ENCODE assay signal across 8 cellular contexts in the genomic region with DNA sequence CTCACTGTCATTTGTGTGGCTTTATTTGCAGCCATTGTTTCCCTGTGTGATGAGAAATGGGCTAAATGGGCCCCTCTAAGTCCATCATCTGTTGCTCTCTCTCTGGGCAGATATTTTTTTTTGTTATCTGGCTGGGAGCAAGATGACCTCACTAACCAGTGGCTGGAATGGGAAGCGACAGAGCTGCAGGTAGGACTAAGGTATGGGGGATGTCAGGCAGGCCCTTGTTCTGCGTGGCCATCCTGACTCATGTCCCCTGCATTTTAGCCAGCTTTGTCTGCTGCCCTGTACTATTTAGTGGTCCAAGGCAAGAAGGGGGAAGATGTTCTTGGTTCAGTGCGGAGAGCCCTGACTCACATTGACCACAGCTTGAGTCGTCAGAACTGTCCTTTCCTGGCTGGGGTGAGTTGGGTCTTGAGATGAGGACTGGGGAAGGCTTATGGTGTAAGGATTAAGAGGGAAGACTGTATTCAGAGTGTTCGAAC. TPM values are rescaled to one million over a fixed set of nuclear protein-coding genes. Genes with fewer than 3 reads are reported as not detected.
A peak's percentile ranks its signal among the peaks of the same experiment; 100 is the strongest.
DNase-seq lines count a peak whose midpoint lies in the region; FAIRE-seq and TF ChIP-seq lines count a peak whose summit lies in the region.

No MANE protein-coding gene starts in this region.

- peaks cover 8 to 37% (median 34%) of the 10 kb centered on the region in 5 donors for H3K36me3 ChIP-seq in subcutaneous abdominal adipose tissue (ENCODE audit: control insufficient read depth in 5 of 5, insufficient read depth in 5 of 5, low read length in 5 of 5)

- no peak for DNase-seq in activated naive CD4-positive, alpha-beta T cell treated with anti-CD3 and anti-CD28 coated beads, Interleukin-2, amount 10 ng/mL, durations not matched to agents 7 days and 5 days
- no peak for DNase-seq in activated naive CD4-positive, alpha-beta T cell (lab: John Stamatoyannopoulos, UW)
- no peak for DNase-seq in activated T-helper 2 cell treated with anti-CD3 and anti-CD28 coated beads, Interferon-gamma antibody, Interleukin-2, Interleukin-4, amounts not matched to agents 10 μg/mL and 5 μg/mL and 100 μg/mL, durations not matched to agents 14 hours and 24 hours and 36 hours (ENCODE audit: low spot score)
- DNase-seq in iPS-NIHi11 (ENCODE audit: low spot score) = peak; percentile 2
- DNase-seq in DMS53 treated with DMSO at 0.1 percent for 48 hours (lab: John Stamatoyannopoulos, UW; ENCODE audit: unreplicated experiment) = no peak
- no peak for DNase-seq in H54 (ENCODE audit: insufficient read length, low spot score)
- DNase-seq in HuH-7 (ENCODE audit: low spot score) = no peak

- no peak overlapping the region for H3K27ac ChIP-seq in subcutaneous abdominal adipose tissue (ENCODE audit: low read depth, low read length)

- peak overlapping the region in 2 of 5 donors; percentile 86 to 90 for H3K4me3 ChIP-seq in subcutaneous abdominal adipose tissue (ENCODE audit: low read depth in 1 of 5, low read length in 5 of 5)

- no peak for TF ChIP-seq POLR2A in H54 (IDR thresholded peaks at IDR 0.05; ENCODE audit: low read depth, low read length)

- no peak for FAIRE-seq in H54 (lab: Jason Lieb, UNC)

- H3K9me3 Mint-ChIP-seq in activated naive CD4-positive, alpha-beta T cell treated with anti-CD3 and anti-CD28 coated beads, Interleukin-2, amount 10 ng/mL, durations not matched to agents 7 days and 5 days = no peaks in the 10 kb centered on the region
- H3K9me3 Mint-ChIP-seq in activated T-helper 2 cell treated with anti-CD3 and anti-CD28 coated beads, Interferon-gamma antibody, Interleukin-2, Interleukin-4, amounts not matched to agents 10 μg/mL and 5 μg/mL and 100 μg/mL, durations not matched to agents 14 hours and 24 hours and 36 hours = no peaks in the 10 kb centered on the region

- intact Hi-C loops in activated T-helper 2 cell treated with anti-CD3 and anti-CD28 coated beads, Interferon-gamma antibody, Interleukin-2, Interleukin-4, amounts not matched to agents 10 μg/mL and 5 μg/mL and 100 μg/mL, durations not matched to agents 14 hours and 24 hours and 36 hours (cut with micrococcal nuclease) = loop anchor here (5.0 kb wide), 1 partner anchor 253 kb away; no protein-coding TSS in a partner anchor

- H3K36me3 Mint-ChIP-seq in activated naive CD4-positive, alpha-beta T cell treated with anti-CD3 and anti-CD28 coated beads, Interleukin-2, amount 10 ng/mL, durations not matched to agents 7 days and 5 days = peaks cover 35% of the 10 kb centered on the region
- H3K36me3 Mint-ChIP-seq in activated T-helper 2 cell treated with anti-CD3 and anti-CD28 coated beads, Interferon-gamma antibody, Interleukin-2, Interleukin-4, amounts not matched to agents 10 μg/mL and 5 μg/mL and 100 μg/mL, durations not matched to agents 14 hours and 24 hours and 36 hours (ENCODE audit: low read depth) = peaks cover 52% of the 10 kb centered on the region

- CTCF ChIA-PET in activated naive CD4-positive, alpha-beta T cell treated with anti-CD3 and anti-CD28 coated beads, Interleukin-2, amount 10 ng/mL, durations not matched to agents 7 days and 5 days (lab: Charles Lee) = interaction anchor here (3.8 kb wide), 1 partner anchor 12 kb away, joined by 15 read pairs; no protein-coding TSS in a partner anchor

- peak overlapping the region; percentile 90 for H3K27ac Mint-ChIP-seq in activated naive CD4-positive, alpha-beta T cell treated with anti-CD3 and anti-CD28 coated beads, Interleukin-2, amount 10 ng/mL, durations not matched to agents 7 days and 5 days
- H3K27ac Mint-ChIP-seq in activated T-helper 2 cell treated with anti-CD3 and anti-CD28 coated beads, Interferon-gamma antibody, Interleukin-2, Interleukin-4, amounts not matched to agents 10 μg/mL and 5 μg/mL and 100 μg/mL, durations not matched to agents 14 hours and 24 hours and 36 hours = peak overlapping the region; percentile 95

- no peaks in the 10 kb centered on the region for H3K9me3 ChIP-seq in subcutaneous abdominal adipose tissue (ENCODE audit: control insufficient read depth in 5 of 5, low read length in 5 of 5)

- H3K4me3 Mint-ChIP-seq in activated naive CD4-positive, alpha-beta T cell treated with anti-CD3 and anti-CD28 coated beads, Interleukin-2, amount 10 ng/mL, durations not matched to agents 7 days and 5 days = peak overlapping the region; percentile 83
- peak overlapping the region; percentile 99 for H3K4me3 Mint-ChIP-seq in activated T-helper 2 cell treated with anti-CD3 and anti-CD28 coated beads, Interferon-gamma antibody, Interleukin-2, Interleukin-4, amounts not matched to agents 10 μg/mL and 5 μg/mL and 100 μg/mL, durations not matched to agents 14 hours and 24 hours and 36 hours (ENCODE audit: low read depth)

- H3K27me3 ChIP-seq in subcutaneous abdominal adipose tissue (ENCODE audit: control insufficient read depth in 5 of 5, insufficient read depth in 4 of 5, low read length in 5 of 5) = no peaks in the 10 kb centered on the region

- peaks cover 0 to 20% (median 16%) of the 10 kb centered on the region in 5 donors for H3K4me1 ChIP-seq in subcutaneous abdominal adipose tissue (ENCODE audit: control insufficient read depth in 5 of 5, insufficient read depth in 5 of 5, low read length in 5 of 5)

- peaks cover 34% of the 10 kb centered on the region for H3K4me1 Mint-ChIP-seq in activated naive CD4-positive, alpha-beta T cell treated with anti-CD3 and anti-CD28 coated beads, Interleukin-2, amount 10 ng/mL, durations not matched to agents 7 days and 5 days
- peaks cover 18% of the 10 kb centered on the region for H3K4me1 Mint-ChIP-seq in activated T-helper 2 cell treated with anti-CD3 and anti-CD28 coated beads, Interferon-gamma antibody, Interleukin-2, Interleukin-4, amounts not matched to agents 10 μg/mL and 5 μg/mL and 100 μg/mL, durations not matched to agents 14 hours and 24 hours and 36 hours (ENCODE audit: low read depth)

- peak overlapping the region in 4 of 5 donors; percentile 71 to 96 (median 92) for H3K9ac ChIP-seq in subcutaneous abdominal adipose tissue (ENCODE audit: low read length in 5 of 5)

- no peaks in the 10 kb centered on the region for H3K27me3 Mint-ChIP-seq in activated naive CD4-positive, alpha-beta T cell treated with anti-CD3 and anti-CD28 coated beads, Interleukin-2, amount 10 ng/mL, durations not matched to agents 7 days and 5 days
- no peaks in the 10 kb centered on the region for H3K27me3 Mint-ChIP-seq in activated T-helper 2 cell treated with anti-CD3 and anti-CD28 coated beads, Interferon-gamma antibody, Interleukin-2, Interleukin-4, amounts not matched to agents 10 μg/mL and 5 μg/mL and 100 μg/mL, durations not matched to agents 14 hours and 24 hours and 36 hours (ENCODE audit: low read depth)

RNA-seq across cellular contexts. Expression of gene MARS1, which starts 1.3 kb away (rescaled TPM):
- total RNA-seq in activated T-helper 2 cell treated with anti-CD3 and anti-CD28 coated beads, Interferon-gamma antibody, Interleukin-2, Interleukin-4, amounts not matched to agents 10 μg/mL and 5 μg/mL and 100 μg/mL, durations not matched to agents 14 hours and 24 hours and 36 hours = 249 and 257 TPM in 2 replicates

RNA-seq across cellular contexts. Expression of gene ARHGAP9, which starts 9.5 kb away (rescaled TPM):
- total RNA-seq in activated T-helper 2 cell treated with anti-CD3 and anti-CD28 coated beads, Interferon-gamma antibody, Interleukin-2, Interleukin-4, amounts not matched to agents 10 μg/mL and 5 μg/mL and 100 μg/mL, durations not matched to agents 14 hours and 24 hours and 36 hours = 105 and 106 TPM in 2 replicates

RNA-seq across cellular contexts. Expression of gene GLI1, which starts 29.6 kb away (rescaled TPM):
- 1.3 and 1.5 TPM in 2 replicates for total RNA-seq in activated T-helper 2 cell treated with anti-CD3 and anti-CD28 coated beads, Interferon-gamma antibody, Interleukin-2, Interleukin-4, amounts not matched to agents 10 μg/mL and 5 μg/mL and 100 μg/mL, durations not matched to agents 14 hours and 24 hours and 36 hours

RNA-seq across cellular contexts. Expression of gene DDIT3, which starts 31.1 kb away (rescaled TPM):
- total RNA-seq in activated T-helper 2 cell treated with anti-CD3 and anti-CD28 coated beads, Interferon-gamma antibody, Interleukin-2, Interleukin-4, amounts not matched to agents 10 μg/mL and 5 μg/mL and 100 μg/mL, durations not matched to agents 14 hours and 24 hours and 36 hours = 10.9 and 11.4 TPM in 2 replicates

RNA-seq across cellular contexts. Expression of gene MBD6, which starts 33.4 kb away (rescaled TPM):
- 62.4 and 67.9 TPM in 2 replicates for total RNA-seq in activated T-helper 2 cell treated with anti-CD3 and anti-CD28 coated beads, Interferon-gamma antibody, Interleukin-2, Interleukin-4, amounts not matched to agents 10 μg/mL and 5 μg/mL and 100 μg/mL, durations not matched to agents 14 hours and 24 hours and 36 hours
